ENCODE assay signal across 9 cellular contexts in the genomic region with DNA sequence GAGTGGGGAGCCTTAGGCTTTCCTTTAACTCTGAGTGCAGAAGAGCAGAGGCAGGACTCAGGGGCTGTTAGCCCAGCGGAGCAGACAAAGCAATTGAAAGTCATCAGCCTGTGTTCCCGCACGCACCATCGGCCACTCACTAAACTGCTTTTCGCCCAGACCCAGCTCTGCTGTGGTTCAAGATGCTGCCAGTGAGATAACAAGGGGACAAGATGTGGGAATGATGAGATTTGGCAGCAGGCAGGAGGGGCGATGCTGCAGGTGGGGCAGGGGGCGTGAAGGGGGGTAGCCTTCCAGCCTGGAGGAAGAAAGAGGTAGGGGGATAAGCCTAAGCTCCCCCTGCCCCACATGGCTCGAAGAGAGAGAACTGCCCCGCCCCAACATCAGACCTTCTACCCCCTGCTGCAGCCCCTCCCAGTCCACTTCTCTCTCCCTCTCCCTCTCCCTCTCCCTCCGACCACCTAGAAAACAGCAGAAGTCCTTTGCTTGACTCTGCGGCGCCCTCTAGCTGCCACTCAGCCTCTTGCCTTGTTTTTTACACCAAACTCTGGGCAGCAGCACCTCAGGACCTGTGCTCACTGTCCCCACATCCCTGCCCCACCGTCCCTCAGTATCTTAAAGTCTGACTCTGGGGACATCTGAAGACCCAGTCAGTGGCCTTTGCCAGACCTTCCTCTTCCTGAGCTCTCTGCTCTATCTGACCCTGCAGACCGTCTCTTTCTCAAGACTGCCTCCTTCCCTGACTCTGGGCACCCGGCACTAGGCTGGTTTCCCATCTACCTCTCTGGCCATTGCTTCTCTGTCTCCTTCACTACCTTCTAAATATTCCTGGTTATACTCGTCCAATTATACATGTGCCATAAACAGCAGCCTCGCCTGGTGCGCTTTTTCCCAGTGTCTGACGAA.
DNase-seq lines count a peak whose midpoint lies in the region; ATAC-seq and TF ChIP-seq lines count a peak whose summit lies in the region.
"Had no signal": no experiment of that assay in that cellular context is flagged by ENCODE, and none has a peak within 500 bp of the region (broad histone marks: within the 10 kb centered on the region; RNA-seq: fewer than 3 reads in every experiment).

No MANE protein-coding gene starts in this region.

- no peak overlapping the region for H3K4me3 Mint-ChIP-seq in Calu3 (ENCODE audit: low read depth, unreplicated experiment)
- no peak overlapping the region for H3K4me3 Mint-ChIP-seq in type B pancreatic cell

- ATAC-seq in RWPE2 (ENCODE audit: low read depth) = no peak
- ATAC-seq in gastroesophageal sphincter = peak; percentile 38
- ATAC-seq in HG02763 (IDR thresholded peaks at IDR 0.05; ENCODE audit: unreplicated experiment) = no peak

- H3K9me3 ChIP-seq in RWPE2 (ENCODE audit: severe bottlenecking) = no peaks in the 10 kb centered on the region
- H3K9me3 ChIP-seq in gastroesophageal sphincter = no peaks in the 10 kb centered on the region
- H3K9me3 ChIP-seq in ovary = no peaks in the 10 kb centered on the region

- H3K36me3 Mint-ChIP-seq in Calu3 (ENCODE audit: insufficient read depth, unreplicated experiment) (no peaks in the 10 kb centered on the region), type B pancreatic cell (no peaks in the 10 kb centered on the region)

- TF ChIP-seq POLR2A in gastroesophageal sphincter (IDR thresholded peaks at IDR 0.05) (no peak), ovary (IDR thresholded peaks at IDR 0.05) (no peak)

- H3K27me3 ChIP-seq in RWPE2 (ENCODE audit: insufficient read depth, poor library complexity, severe bottlenecking) (no peaks in the 10 kb centered on the region), gastroesophageal sphincter (no peaks in the 10 kb centered on the region), ovary (no peaks in the 10 kb centered on the region)

- DNase-seq in Calu3 (peak; percentile 80), KBM-7 (peak; percentile 74), RWPE2 (ENCODE audit: low spot score) (no peak), ovary (peak; percentile 84 to 92 (median 91)), type B pancreatic cell (ENCODE audit: extremely low spot score, unreplicated experiment) (peak; percentile 80)
- DNase-seq in activated naive CD4-positive, alpha-beta T cell (lab: John Stamatoyannopoulos, UW) = peak; percentile 14 to 45 (median 33)

- H3K4me3 ChIP-seq in RWPE2 (ENCODE audit: severe bottlenecking) = no peak overlapping the region
- H3K4me3 ChIP-seq in gastroesophageal sphincter = no peak overlapping the region
- H3K4me3 ChIP-seq in ovary = no peak overlapping the region
- H3K4me3 ChIP-seq: SK-N-MC had no signal

- TF ChIP-seq EP300 in gastroesophageal sphincter (IDR thresholded peaks at IDR 0.05) = no peak
- TF ChIP-seq EP300 in ovary (IDR thresholded peaks at IDR 0.05) = no peak

- intact Hi-C loops in Calu3 (cut with micrococcal nuclease; ENCODE audit: unreplicated experiment) (no loop called here), ovary (cut with DNase I) (loop anchor here in 2 of 4 donors (5.0 to 10.0 kb wide), 3 partner anchors 212 to 294 kb away; a partner anchor contains a TSS)

- WGBS in gastroesophageal sphincter (ENCODE audit: low coverage in 1 of 2), 2 donors = 40 to 42% methylated on average over 11 to 17 of the region's 19 CpGs
- WGBS in ovary, 3 donors = 54 to 56% (median 55%) methylated on average over 19 of the region's 19 CpGs

- H3K9me3 Mint-ChIP-seq in Calu3 (ENCODE audit: low read depth, unreplicated experiment) (no peaks in the 10 kb centered on the region), type B pancreatic cell (no peaks in the 10 kb centered on the region)

- CTCF ChIA-PET in Calu3 (lab: Charles Lee) = interaction anchor here (0.6 to 1.2 kb wide), 7 partner anchors 9 to 712 kb away, joined by 3 to 8 read pairs (median 3); a partner anchor contains a TSS

- TF ChIP-seq CTCF in Calu3 (IDR thresholded peaks at IDR 0.05; ENCODE audit: unreplicated experiment) = peak; percentile 88
- TF ChIP-seq CTCF in RWPE2 (IDR thresholded peaks at IDR 0.05; ENCODE audit: poor library complexity, severe bottlenecking) = peak; percentile 76
- TF ChIP-seq CTCF in gastroesophageal sphincter (IDR thresholded peaks at IDR 0.05) = peak in 3 of 4 experiments; percentile 58 to 91 (median 70)
- TF ChIP-seq CTCF in ovary (IDR thresholded peaks at IDR 0.05) = peak; percentile 65 to 74 (median 70)
- peak; percentile 89 for TF ChIP-seq CTCF in type B pancreatic cell (conservative IDR thresholded peaks at IDR 0.05)

- peaks cover 32% of the 10 kb centered on the region for H3K27me3 Mint-ChIP-seq in Calu3 (ENCODE audit: unreplicated experiment)
- peaks cover 16% of the 10 kb centered on the region for H3K27me3 Mint-ChIP-seq in type B pancreatic cell

- no peak overlapping the region for H3K27ac Mint-ChIP-seq in Calu3 (ENCODE audit: unreplicated experiment)
- no peak overlapping the region for H3K27ac Mint-ChIP-seq in type B pancreatic cell

- H3K36me3 ChIP-seq in RWPE2 (ENCODE audit: low read depth) (no peaks in the 10 kb centered on the region), gastroesophageal sphincter (no peaks in the 10 kb centered on the region), ovary (no peaks in the 10 kb centered on the region)

- in situ Hi-C loops in KBM-7 (cut with MboI; ENCODE audit: low pct_unique_long_range_greater_than_20kb, low sequenced_read_pairs) = no loop called here

- no TSS peak for BruUV-seq in Calu3 (replicated peaks; lab: Mats Ljungman, UMichigan)

- H3K4me1 ChIP-seq in RWPE2 (ENCODE audit: insufficient read depth, poor library complexity, severe bottlenecking) (no peaks in the 10 kb centered on the region), gastroesophageal sphincter (peaks cover 4 to 46% (median 18%) of the 10 kb centered on the region in 3 donors), ovary (ENCODE audit: insufficient read depth) (no peaks in the 10 kb centered on the region)

- H3K27ac ChIP-seq in RWPE2 (ENCODE audit: poor library complexity, severe bottlenecking) = no peak overlapping the region
- no peak overlapping the region for H3K27ac ChIP-seq in gastroesophageal sphincter
- H3K27ac ChIP-seq in ovary = no peak overlapping the region
- H3K27ac ChIP-seq: SK-N-MC had no signal

- H3K4me1 Mint-ChIP-seq in Calu3 (ENCODE audit: low read depth, unreplicated experiment) (peaks cover 24% of the 10 kb centered on the region), type B pancreatic cell (ENCODE audit: unreplicated experiment) (peaks cover 35% of the 10 kb centered on the region)
